ENCODE assay signal across 2 cellular contexts in genomic region chr11:6420677-6421076, GRCh38.
TF ChIP-seq lines count a peak whose summit lies in the region.

No MANE protein-coding gene starts in this region.

TF ChIP-seq in Ishikawa, 13 proteins besides CTCF, POLR2A, EP300 and RAD21 (continued from another document):
- TF ChIP-seq REST (IDR thresholded peaks at IDR 0.05; ENCODE audit: low read depth) = peak; percentile 80

TF ChIP-seq in neural cell, 6 proteins besides CTCF, POLR2A, EP300 and RAD21 (continued from another document):
- TF ChIP-seq TAF1 (IDR thresholded peaks at IDR 0.05; ENCODE audit: low read depth) = no peak
- TF ChIP-seq POLR2AphosphoS5 (IDR thresholded peaks at IDR 0.05) = no peak
